15 cellular contexts compared by ENCODE assay signal in the genomic region with DNA sequence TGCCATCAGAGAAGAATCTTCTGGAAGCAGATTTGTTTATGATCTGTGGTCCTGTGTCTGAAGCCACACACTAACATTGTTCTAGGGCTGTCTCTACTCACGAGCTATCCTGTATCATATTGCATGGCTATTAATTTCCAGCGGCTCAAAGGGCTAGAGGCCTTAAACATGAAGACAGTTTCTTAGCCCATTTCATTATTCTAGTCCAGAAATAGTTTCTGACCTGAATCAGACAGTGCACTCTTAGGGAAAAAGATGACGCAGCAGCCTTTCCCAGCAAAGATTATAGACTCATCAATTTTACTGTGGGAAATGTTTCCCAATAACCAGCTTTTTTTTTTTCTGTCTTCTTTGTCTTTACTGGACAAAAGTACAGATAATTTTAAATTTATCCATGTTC.
DNase-seq lines count a peak whose midpoint lies in the region; ATAC-seq lines count a peak whose summit lies in the region.
"Had no signal": no experiment of that assay in that cellular context is flagged by ENCODE, and none has a peak within 500 bp of the region (broad histone marks: within the 10 kb centered on the region; RNA-seq: fewer than 3 reads in every experiment).

No MANE protein-coding gene starts in this region.

- ATAC-seq in GM21447 (IDR thresholded peaks at IDR 0.05; ENCODE audit: unreplicated experiment) (no peak), HG02759 (IDR thresholded peaks at IDR 0.05; ENCODE audit: unreplicated experiment) (no peak)
- ATAC-seq: naive thymus-derived CD8-positive, alpha-beta T cell; Panc1 had no signal

- DNase-seq in NCI-H1436 (lab: John Stamatoyannopoulos, UW), result peak; percentile 0
- DNase-seq in NCI-H1436 treated with DMSO at 0.1 percent for 48 hours (lab: John Stamatoyannopoulos, UW), result no peak
- peak; percentile 99 for DNase-seq in amniotic epithelial cell (ENCODE audit: low read depth)
- DNase-seq in globus pallidus (ENCODE audit: low spot score), result peak; percentile 17
- peak; percentile 98 for DNase-seq in stromal cell of bone marrow (ENCODE audit: low read depth)
- no peak for DNase-seq in NCI-H446 treated with DMSO at 0.1 percent for 48 hours (lab: John Stamatoyannopoulos, UW)
- DNase-seq: activated CD4-positive, alpha-beta memory T cell treated with anti-CD3 and anti-CD28 coated beads for 36 hours; kidney; MM.1S; naive thymus-derived CD8-positive, alpha-beta T cell; NCI-H226; stimulated activated CD4-positive, alpha-beta T cell treated with anti-CD3 and anti-CD28 coated beads, Interleukin-12 subunit alpha, Interleukin-12 subunit beta, amount 100 ng/mL, for 4 hours had no signal

Comparison
In these comparisons a context has a peak if more than half of its experiments do, and no peak if none do; other contexts are left out.
1. DNase-seq: peak in NCI-H1436 (single experiment), amniotic epithelial cell (single experiment), globus pallidus (single experiment) and stromal cell of bone marrow (single experiment); none in NCI-H1436 treated with DMSO at 0.1 percent for 48 hours (single experiment) and NCI-H446 treated with DMSO at 0.1 percent for 48 hours (single experiment).